17 cellular contexts compared by ENCODE assay signal in genomic region chr2:236865052-236865451, GRCh38.
DNase-seq lines count a peak whose midpoint lies in the region; ATAC-seq and TF ChIP-seq lines count a peak whose summit lies in the region.
"Had no signal": no experiment of that assay in that cellular context is flagged by ENCODE, and none has a peak within 500 bp of the region (broad histone marks: within the 10 kb centered on the region; RNA-seq: fewer than 3 reads in every experiment).

No MANE protein-coding gene starts in this region.

- CTCF ChIA-PET in activated CD8-positive, alpha-beta memory T cell treated with anti-CD3 and anti-CD28 coated beads, Interleukin-2, amount 10 ng/mL, durations not matched to agents 7 days and 5 days (lab: Charles Lee) = no interaction called here

- H3K4me3 Mint-ChIP-seq in activated CD8-positive, alpha-beta memory T cell treated with anti-CD3 and anti-CD28 coated beads, Interleukin-2, amount 10 ng/mL, durations not matched to agents 7 days and 5 days = no peak overlapping the region
- H3K4me3 Mint-ChIP-seq in type B pancreatic cell = no peak overlapping the region
- H3K4me3 Mint-ChIP-seq: CD4-positive, alpha-beta T cell had no signal

- H3K9me3 ChIP-seq in left lung = peaks cover 0 to 10% of the 10 kb centered on the region in 2 donors
- H3K9me3 ChIP-seq: A549, Caco-2 had no signal

- H3K36me3 ChIP-seq in left lung = no peaks in the 10 kb centered on the region

- no peak overlapping the region for H3K27ac Mint-ChIP-seq in activated CD8-positive, alpha-beta memory T cell treated with anti-CD3 and anti-CD28 coated beads, Interleukin-2, amount 10 ng/mL, durations not matched to agents 7 days and 5 days
- no peak overlapping the region for H3K27ac Mint-ChIP-seq in type B pancreatic cell
- H3K27ac Mint-ChIP-seq: CD4-positive, alpha-beta T cell had no signal

- peaks cover 0 to 19% of the 10 kb centered on the region in 2 donors for H3K4me1 ChIP-seq in left lung
- H3K4me1 ChIP-seq: A549 had no signal

- H3K9me3 Mint-ChIP-seq in activated CD8-positive, alpha-beta memory T cell treated with anti-CD3 and anti-CD28 coated beads, Interleukin-2, amount 10 ng/mL, durations not matched to agents 7 days and 5 days (ENCODE audit: low read depth) = no peaks in the 10 kb centered on the region
- H3K9me3 Mint-ChIP-seq in type B pancreatic cell = peaks cover 30% of the 10 kb centered on the region

- DNase-seq in activated CD8-positive, alpha-beta memory T cell treated with anti-CD3 and anti-CD28 coated beads for 24 hours = peak; percentile 21
- no peak for DNase-seq in activated CD8-positive, alpha-beta memory T cell treated with anti-CD3 and anti-CD28 coated beads, Interleukin-2, amount 50 U/mL, for 4 hours
- peak; percentile 16 for DNase-seq in activated CD8-positive, alpha-beta memory T cell treated with anti-CD3 and anti-CD28 coated beads, Interleukin-2, amount 10 ng/mL, durations not matched to agents 7 days and 5 days
- peak; percentile 23 for DNase-seq in left lobe of liver (ENCODE audit: low spot score)
- peak; percentile 20 for DNase-seq in type B pancreatic cell (ENCODE audit: extremely low spot score, unreplicated experiment)
- DNase-seq in NCI-H748 (lab: John Stamatoyannopoulos, UW; ENCODE audit: unreplicated experiment) = no peak
- no peak for DNase-seq in NCI-H748 treated with DMSO at 0.1 percent for 48 hours (lab: John Stamatoyannopoulos, UW)
- no peak for DNase-seq in left lung
- DNase-seq: AML-193; Caco-2; CD4-positive, alpha-beta T cell; GOT3; H7 had no signal

- TF ChIP-seq CTCF in type B pancreatic cell (conservative IDR thresholded peaks at IDR 0.05) (no peak), left lung (IDR thresholded peaks at IDR 0.05) (no peak)

- no peak overlapping the region for H3K27ac ChIP-seq in left lung
- H3K27ac ChIP-seq: 22Rv1, A549, C4-2B had no signal

- peaks cover 3% of the 10 kb centered on the region for H3K27me3 Mint-ChIP-seq in activated CD8-positive, alpha-beta memory T cell treated with anti-CD3 and anti-CD28 coated beads, Interleukin-2, amount 10 ng/mL, durations not matched to agents 7 days and 5 days
- peaks cover 15% of the 10 kb centered on the region for H3K27me3 Mint-ChIP-seq in type B pancreatic cell
- H3K27me3 Mint-ChIP-seq: CD4-positive, alpha-beta T cell had no signal

- H3K4me1 Mint-ChIP-seq in activated CD8-positive, alpha-beta memory T cell treated with anti-CD3 and anti-CD28 coated beads, Interleukin-2, amount 10 ng/mL, durations not matched to agents 7 days and 5 days = no peaks in the 10 kb centered on the region
- H3K4me1 Mint-ChIP-seq in type B pancreatic cell (ENCODE audit: unreplicated experiment) = peaks cover 46% of the 10 kb centered on the region

- no peak for ATAC-seq in activated CD8-positive, alpha-beta memory T cell treated with anti-CD3 and anti-CD28 coated beads, Interleukin-2, amount 10 ng/mL, durations not matched to agents 7 days and 5 days
- no peak for ATAC-seq in left lobe of liver
- ATAC-seq in left lung = no peak
- ATAC-seq: A549, HepG2 had no signal

- intact Hi-C loops in left lung (cut with DNase I) = no loop called here

- H3K27me3 ChIP-seq in left lung = peaks cover 0 to 8% of the 10 kb centered on the region in 2 donors

- H3K36me3 Mint-ChIP-seq in activated CD8-positive, alpha-beta memory T cell treated with anti-CD3 and anti-CD28 coated beads, Interleukin-2, amount 10 ng/mL, durations not matched to agents 7 days and 5 days = no peaks in the 10 kb centered on the region
- H3K36me3 Mint-ChIP-seq in type B pancreatic cell = no peaks in the 10 kb centered on the region

- no peak overlapping the region for H3K4me3 ChIP-seq in left lung
- H3K4me3 ChIP-seq: A549 had no signal

Comparison
In these comparisons a context has a peak if more than half of its experiments do, and no peak if none do; other contexts are left out.
1. DNase-seq: peak in activated CD8-positive, alpha-beta memory T cell treated with anti-CD3 and anti-CD28 coated beads for 24 hours (single experiment), activated CD8-positive, alpha-beta memory T cell treated with anti-CD3 and anti-CD28 coated beads, Interleukin-2, amount 10 ng/mL, durations not matched to agents 7 days and 5 days (single experiment), left lobe of liver (single experiment) and type B pancreatic cell (single experiment); none in activated CD8-positive, alpha-beta memory T cell treated with anti-CD3 and anti-CD28 coated beads, Interleukin-2, amount 50 U/mL, for 4 hours (single experiment), NCI-H748 (single experiment), NCI-H748 treated with DMSO at 0.1 percent for 48 hours (single experiment) and left lung (0 of 2).